In genomic region chr17:74016504-74016903, GRCh38 we compare ENCODE assay signal across 23 cellular contexts.
"Had no signal": no experiment of that assay in that cellular context is flagged by ENCODE, and none has a peak within 500 bp of the region (broad histone marks: within the 10 kb centered on the region; RNA-seq: fewer than 3 reads in every experiment).

No MANE protein-coding gene starts in this region.

- H3K4me3 Mint-ChIP-seq: effector memory CD8-positive, alpha-beta T cell; naive B cell; nephron had no signal

- H2AFZ ChIP-seq: hepatocyte had no signal

- H3K4me1 ChIP-seq: foreskin keratinocyte, uterus had no signal

- H3K36me3 Mint-ChIP-seq: naive B cell had no signal

- H3K4me1 Mint-ChIP-seq: naive B cell had no signal

- H3K27me3 ChIP-seq: foreskin keratinocyte, hepatocyte, ovary, uterus had no signal

- H3K4me3 ChIP-seq: hepatocyte, lung, ovary, stomach, thoracic aorta, uterus had no signal

- DNase-seq: cortex of kidney; effector memory CD8-positive, alpha-beta T cell; foreskin keratinocyte; head of caudate nucleus; kidney; left cardiac atrium; left ventricle myocardium superior; mesenchymal stem cell; naive B cell; nucleus accumbens; ovary; right cardiac atrium; small intestine; stimulated activated CD4-positive, alpha-beta T cell treated with anti-CD3 and anti-CD28 coated beads, Interleukin-12 subunit alpha, Interleukin-12 subunit beta, amount 100 ng/mL, for 4 hours; stimulated activated naive CD4-positive, alpha-beta T cell; stomach; substantia nigra; trophoblast cell; uterus had no signal

- H3K36me3 ChIP-seq: ovary, stomach, thoracic aorta, uterus had no signal

- H3K9me3 ChIP-seq: ovary, thoracic aorta, uterus had no signal

- H3K4me2 ChIP-seq: hepatocyte had no signal

- H3K27ac ChIP-seq: foreskin keratinocyte, hepatocyte, ovary, stomach, thoracic aorta, uterus had no signal

- H3K79me2 ChIP-seq: hepatocyte had no signal

- H3K9me3 Mint-ChIP-seq: effector memory CD8-positive, alpha-beta T cell; naive B cell; nephron had no signal

- ATAC-seq: effector memory CD8-positive, alpha-beta T cell; foreskin keratinocyte; left cardiac atrium; left ventricle myocardium superior; right cardiac atrium had no signal

- FAIRE-seq: kidney, small intestine had no signal

- H3K27ac Mint-ChIP-seq: effector memory CD8-positive, alpha-beta T cell; nephron had no signal
